8 cellular contexts compared by ENCODE assay signal in genomic region chr6:43229803-43230239, GRCh38. TPM values are rescaled to one million over a fixed set of nuclear protein-coding genes. Genes with fewer than 3 reads are reported as not detected.
DNase-seq lines count a peak whose midpoint lies in the region; ATAC-seq and TF ChIP-seq lines count a peak whose summit lies in the region.

No MANE protein-coding gene starts in this region.

- peaks cover 29% of the 10 kb centered on the region for H3K4me1 Mint-ChIP-seq in activated naive CD8-positive, alpha-beta T cell treated with anti-CD3 and anti-CD28 coated beads, Interleukin-2, amount 10 ng/mL, durations not matched to agents 7 days and 5 days
- peaks cover 7% of the 10 kb centered on the region for H3K4me1 Mint-ChIP-seq in mesothelial cell of epicardium

- peaks cover 6% of the 10 kb centered on the region for H3K36me3 Mint-ChIP-seq in activated naive CD8-positive, alpha-beta T cell treated with anti-CD3 and anti-CD28 coated beads, Interleukin-2, amount 10 ng/mL, durations not matched to agents 7 days and 5 days
- peaks cover 10% of the 10 kb centered on the region for H3K36me3 Mint-ChIP-seq in mesothelial cell of epicardium

- no peaks in the 10 kb centered on the region for H3K9me3 ChIP-seq in heart left ventricle
- no peaks in the 10 kb centered on the region for H3K9me3 ChIP-seq in tibial artery

- H3K36me3 ChIP-seq in heart left ventricle (peaks cover 0 to 4% (median 0%) of the 10 kb centered on the region in 9 donors), tibial artery (peaks cover 0 to 11% (median 0%) of the 10 kb centered on the region in 3 donors)

- H3K27ac ChIP-seq in heart left ventricle (peak overlapping the region in 2 of 12 donors; percentile 17 to 78), tibial artery (peak overlapping the region in 1 of 2 donors; percentile 22)

- H3K4me3 ChIP-seq in heart left ventricle: peak overlapping the region in 9 of 12 donors; percentile 50 to 79 (median 65)
- H3K4me3 ChIP-seq in tibial artery: peak overlapping the region; percentile 53 to 64

- intact Hi-C loops in heart left ventricle (cut with DNase I): loop anchor here in 1 of 10 donors (5.0 kb wide), 1 partner anchor 48 kb away; the partner anchor contains the start of gene CUL9
- intact Hi-C loops in cardiac septum (cut with DNase I): no loop called here
- intact Hi-C loops in tibial artery (cut with DNase I; ENCODE audit: low total_unique reads): no loop called here

- no peak for DNase-seq in heart left ventricle
- no peak for DNase-seq in cardiac septum (ENCODE audit: low spot score)
- no peak for DNase-seq in activated naive CD8-positive, alpha-beta T cell treated with anti-CD3 and anti-CD28 coated beads, Interleukin-2, amount 10 ng/mL, durations not matched to agents 7 days and 5 days
- DNase-seq in mesothelial cell of epicardium (ENCODE audit: low spot score in 2 of 2, unreplicated experiment in 2 of 2): no peak
- no peak for DNase-seq in tibial artery
- no peak for DNase-seq in NCI-H2196 (lab: John Stamatoyannopoulos, UW; ENCODE audit: unreplicated experiment)
- DNase-seq in NCI-H510A treated with DMSO at 0.1 percent for 48 hours (lab: John Stamatoyannopoulos, UW): no peak
- no peak for DNase-seq in NCI-H510A (lab: John Stamatoyannopoulos, UW)

- peak overlapping the region; percentile 84 for H3K4me3 Mint-ChIP-seq in activated naive CD8-positive, alpha-beta T cell treated with anti-CD3 and anti-CD28 coated beads, Interleukin-2, amount 10 ng/mL, durations not matched to agents 7 days and 5 days
- peak overlapping the region; percentile 72 for H3K4me3 Mint-ChIP-seq in mesothelial cell of epicardium

- H3K27ac Mint-ChIP-seq in activated naive CD8-positive, alpha-beta T cell treated with anti-CD3 and anti-CD28 coated beads, Interleukin-2, amount 10 ng/mL, durations not matched to agents 7 days and 5 days: peak overlapping the region; percentile 84
- peak overlapping the region; percentile 59 for H3K27ac Mint-ChIP-seq in mesothelial cell of epicardium

- H3K9me3 Mint-ChIP-seq in activated naive CD8-positive, alpha-beta T cell treated with anti-CD3 and anti-CD28 coated beads, Interleukin-2, amount 10 ng/mL, durations not matched to agents 7 days and 5 days: no peaks in the 10 kb centered on the region
- no peaks in the 10 kb centered on the region for H3K9me3 Mint-ChIP-seq in mesothelial cell of epicardium

- peaks cover 13% of the 10 kb centered on the region for H3K27me3 Mint-ChIP-seq in activated naive CD8-positive, alpha-beta T cell treated with anti-CD3 and anti-CD28 coated beads, Interleukin-2, amount 10 ng/mL, durations not matched to agents 7 days and 5 days
- H3K27me3 Mint-ChIP-seq in mesothelial cell of epicardium (ENCODE audit: low read depth): peaks cover 16% of the 10 kb centered on the region

- ATAC-seq in heart left ventricle: no peak
- ATAC-seq in activated naive CD8-positive, alpha-beta T cell treated with anti-CD3 and anti-CD28 coated beads, Interleukin-2, amount 10 ng/mL, durations not matched to agents 7 days and 5 days (ENCODE audit: low read depth): peak; percentile 2

- H3K4me1 ChIP-seq in heart left ventricle (peaks cover 0 to 28% (median 0%) of the 10 kb centered on the region in 12 donors), tibial artery (peaks cover 0 to 14% (median 7%) of the 10 kb centered on the region in 4 donors)

- TF ChIP-seq POLR2A in heart left ventricle (IDR thresholded peaks at IDR 0.05): no peak

- H3K27me3 ChIP-seq in heart left ventricle: peaks cover 0 to under 1% (median 0%) of the 10 kb centered on the region in 9 donors
- peaks cover 0 to 11% of the 10 kb centered on the region in 2 donors for H3K27me3 ChIP-seq in tibial artery

- TF ChIP-seq CTCF in heart left ventricle (IDR thresholded peaks at IDR 0.05) (no peak), mesothelial cell of epicardium (IDR thresholded peaks at IDR 0.05; ENCODE audit: unreplicated experiment) (no peak), tibial artery (IDR thresholded peaks at IDR 0.05) (no peak)

- POLR2A ChIA-PET in activated naive CD8-positive, alpha-beta T cell treated with anti-CD3 and anti-CD28 coated beads, Interleukin-2, amount 10 ng/mL, durations not matched to agents 7 days and 5 days (lab: Charles Lee): interaction anchor here (0.7 to 2.2 kb wide), 7 partner anchors 8 to 138 kb away, joined by 3 to 8 read pairs (median 3); partner anchors contain the start of gene CUL9

- WGBS in heart left ventricle, 4 donors: 71 to 76% (median 73%) methylated on average over 11 of the region's 11 CpGs

RNA-seq across cellular contexts. Expression of gene DNPH1, which starts 0.5 kb away (rescaled TPM):
- 10 to 100 TPM; 18.9 to 63.7 (median 25.7) TPM for total RNA-seq in heart left ventricle
- polyA plus RNA-seq in heart left ventricle: 10 to 100 TPM; 37.9 to 45.5 TPM
- total RNA-seq in cardiac septum: 23.2 TPM
- total RNA-seq in activated naive CD8-positive, alpha-beta T cell treated with anti-CD3 and anti-CD28 coated beads, Interleukin-2, amount 10 ng/mL, durations not matched to agents 7 days and 5 days: 10 to 100 TPM; 42.2 to 43.7 TPM
- total RNA-seq in mesothelial cell of epicardium: 49.0 to 52.3 TPM (median 49.4 TPM) in 3 replicates

RNA-seq across cellular contexts. Expression of gene TTBK1, which starts 13.5 kb away (rescaled TPM):
- total RNA-seq in heart left ventricle: under 1 TPM; 0.04 to 0.52 (median 0.29) TPM
- under 1 TPM; 0.07 to 0.23 TPM for polyA plus RNA-seq in heart left ventricle
- total RNA-seq in cardiac septum: 0.35 TPM
- not detected for total RNA-seq in activated naive CD8-positive, alpha-beta T cell treated with anti-CD3 and anti-CD28 coated beads, Interleukin-2, amount 10 ng/mL, durations not matched to agents 7 days and 5 days
- 0.29 to 0.34 TPM (median 0.29 TPM) in 3 replicates for total RNA-seq in mesothelial cell of epicardium

RNA-seq across cellular contexts. Expression of gene CUL9, which starts 47.8 kb away (rescaled TPM):
- total RNA-seq in heart left ventricle (10 to 100 TPM in 8 of 9 donors, 1 to 10 TPM in 1; 6.5 to 22.3 (median 12.5) TPM), cardiac septum (15.6 TPM), mesothelial cell of epicardium (65.5 to 72.1 TPM (median 71.6 TPM) in 3 replicates)
- 10 to 100 TPM in 1 of 2 donors, 1 to 10 TPM in 1; 7.5 to 17.0 TPM for polyA plus RNA-seq in heart left ventricle
- total RNA-seq in activated naive CD8-positive, alpha-beta T cell treated with anti-CD3 and anti-CD28 coated beads, Interleukin-2, amount 10 ng/mL, durations not matched to agents 7 days and 5 days: 10 to 100 TPM; 75.1 to 80.8 TPM

RNA-seq across cellular contexts. Expression of gene SRF, which starts 58.8 kb away (rescaled TPM):
- total RNA-seq in heart left ventricle (10 to 100 TPM; 49.8 to 94.4 (median 73.3) TPM), cardiac septum (81.2 TPM), mesothelial cell of epicardium (52.0 to 52.8 TPM (median 52.2 TPM) in 3 replicates)
- 10 to 100 TPM; 43.5 to 90.6 TPM for polyA plus RNA-seq in heart left ventricle
- total RNA-seq in activated naive CD8-positive, alpha-beta T cell treated with anti-CD3 and anti-CD28 coated beads, Interleukin-2, amount 10 ng/mL, durations not matched to agents 7 days and 5 days: 10 to 100 TPM; 34.4 to 36.0 TPM
